ENCODE assay signal across 23 cellular contexts in the genomic region with DNA sequence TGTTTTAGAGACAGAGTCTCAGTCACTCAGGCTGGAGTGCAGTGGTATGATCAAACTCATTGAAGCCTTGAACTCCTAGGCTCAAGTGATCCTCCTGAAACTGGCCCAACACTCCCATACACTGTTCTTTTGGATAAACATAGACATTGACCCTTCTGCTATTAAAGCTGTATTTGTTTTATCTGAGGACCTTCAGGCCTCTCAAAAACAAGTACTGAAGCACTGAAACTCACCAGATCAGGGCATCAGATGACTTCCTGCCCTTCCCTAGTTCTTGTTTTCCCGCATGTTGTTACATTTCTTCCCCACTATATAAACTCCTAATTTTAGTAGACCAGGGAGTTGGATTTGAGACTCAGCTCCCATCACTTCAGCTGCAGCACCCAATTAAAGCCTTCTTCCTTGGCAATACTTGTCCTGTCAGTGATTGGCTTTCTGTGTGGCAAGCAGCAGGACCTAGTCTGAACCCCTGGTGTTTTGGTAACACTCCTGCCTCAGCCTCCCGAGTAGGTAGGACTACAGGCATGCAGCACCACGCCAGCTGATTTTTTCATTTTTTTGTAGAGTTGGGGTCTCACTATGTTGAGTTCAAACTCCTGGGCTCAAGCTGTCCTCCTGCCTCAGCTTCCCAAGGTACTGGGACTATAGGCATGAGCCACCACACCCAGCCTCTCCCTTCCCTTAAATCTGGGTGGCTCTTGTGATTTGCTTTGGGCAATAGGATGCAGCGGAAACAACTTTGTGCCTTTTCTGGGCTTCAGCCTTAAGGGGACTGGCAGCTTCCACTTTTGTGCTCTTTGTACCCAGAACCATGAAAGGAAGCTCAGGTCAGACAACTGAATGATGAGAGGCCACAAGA. TPM values are rescaled to one million over a fixed set of nuclear protein-coding genes. Genes with fewer than 3 reads are reported as not detected.
DNase-seq lines count a peak whose midpoint lies in the region; ATAC-seq, FAIRE-seq and TF ChIP-seq lines count a peak whose summit lies in the region.
"Had no signal": no experiment of that assay in that cellular context is flagged by ENCODE, and none has a peak within 500 bp of the region (broad histone marks: within the 10 kb centered on the region; RNA-seq: fewer than 3 reads in every experiment).

No MANE protein-coding gene starts in this region.

- intact Hi-C loops in lower lobe of right lung (cut with DNase I) (no loop called here), transverse colon (cut with DNase I; ENCODE audit: low total_unique reads) (no loop called here)

- H3K4me1 ChIP-seq in esophagus (ENCODE audit: control insufficient read depth in 2 of 2, insufficient read depth in 2 of 2, low read length in 1 of 2) (peaks cover 0 to 3% of the 10 kb centered on the region in 2 donors), lower lobe of right lung (peaks cover 38% of the 10 kb centered on the region), transverse colon (peaks cover 4 to 24% (median 12%) of the 10 kb centered on the region in 4 donors)

- H3K9me3 ChIP-seq in esophagus (ENCODE audit: control insufficient read depth in 2 of 2, insufficient read depth in 1 of 2, low read depth in 1 of 2, low read length in 1 of 2): no peaks in the 10 kb centered on the region
- no peaks in the 10 kb centered on the region for H3K9me3 ChIP-seq in lower lobe of right lung
- no peaks in the 10 kb centered on the region for H3K9me3 ChIP-seq in transverse colon
- H3K9me3 ChIP-seq: body of pancreas, ovary had no signal

- WGBS in esophagus, 2 donors: 68 to 83% methylated on average over 4 of the region's 4 CpGs
- 70 to 76% methylated on average over 2 to 4 of the region's 4 CpGs for whole genome bisulfite sequencing in transverse colon (ENCODE audit: low coverage in 1 of 2), 2 donors

- peak; percentile 48 to 69 for ATAC-seq in lower lobe of right lung
- ATAC-seq in stimulated activated naive CD8-positive, alpha-beta T cell treated with anti-CD3 and anti-CD28 coated beads, Interleukin-15, Interleukin-2, amounts not matched to agents 100 U/mL and 50 U/mL, for 24 hours: no peak
- ATAC-seq: body of pancreas; naive thymus-derived CD4-positive, alpha-beta T cell; stimulated activated memory B cell treated with anti-CD40 and anti-IgM and Interleukin-4, amounts not matched to agents 10 μg/mL and 1 μg/mL and 100 μg/mL, for 72 hours had no signal

- FAIRE-seq in urothelium cell line (lab: Jason Lieb, UNC): no peak
- FAIRE-seq: colon, GM18507 had no signal

- no peak overlapping the region for H3K4me3 ChIP-seq in esophagus (ENCODE audit: low read depth in 1 of 2, low read length in 2 of 2)
- no peak overlapping the region for H3K4me3 ChIP-seq in lower lobe of right lung
- no peak overlapping the region for H3K4me3 ChIP-seq in transverse colon
- H3K4me3 ChIP-seq: body of pancreas, ovary had no signal

- H3K27me3 ChIP-seq in esophagus (ENCODE audit: control insufficient read depth in 1 of 2, insufficient read depth in 2 of 2, low read length in 2 of 2): no peaks in the 10 kb centered on the region
- no peaks in the 10 kb centered on the region for H3K27me3 ChIP-seq in lower lobe of right lung (ENCODE audit: low read depth)
- H3K27me3 ChIP-seq in transverse colon: no peaks in the 10 kb centered on the region
- H3K27me3 ChIP-seq: body of pancreas, ovary had no signal

- TF ChIP-seq EP300 in transverse colon (IDR thresholded peaks at IDR 0.05; ENCODE audit: low read depth): no peak

- TF ChIP-seq CTCF in lower lobe of right lung (IDR thresholded peaks at IDR 0.05): no peak
- no peak for TF ChIP-seq CTCF in transverse colon (IDR thresholded peaks at IDR 0.05)

- peak; percentile 30 for DNase-seq in NCI-H2029 treated with DMSO at 0.1 percent for 48 hours (lab: John Stamatoyannopoulos, UW)
- no peak for DNase-seq in NCI-H2029 (lab: John Stamatoyannopoulos, UW)
- no peak for DNase-seq in lower lobe of right lung
- no peak for DNase-seq in transverse colon
- DNase-seq in NK-92 (lab: John Stamatoyannopoulos, UW; ENCODE audit: unreplicated experiment): no peak
- DNase-seq in stimulated activated naive CD8-positive, alpha-beta T cell treated with anti-CD3 and anti-CD28 coated beads, Interleukin-15, Interleukin-2, amounts not matched to agents 100 U/mL and 50 U/mL, for 24 hours: no peak
- DNase-seq in urothelium cell line (ENCODE audit: low spot score): no peak
- DNase-seq: 8988T; activated CD4-positive, alpha-beta T cell treated with anti-CD3 and anti-CD28 coated beads, Interleukin-2, amount 10 ng/mL, durations not matched to agents 24 days and 14 days; activated naive CD8-positive, alpha-beta T cell treated with anti-CD3 and anti-CD28 coated beads, Interleukin-2, amount 10 ng/mL, durations not matched to agents 7 days and 5 days; body of pancreas; mesendoderm; naive thymus-derived CD4-positive, alpha-beta T cell; NCI-H1436 treated with DMSO at 0.1 percent for 48 hours; NCI-H774; OCI-M1; SIG-M5; T-helper 1 cell had no signal

- in situ Hi-C loops in transverse colon (cut with MboI; ENCODE audit: low pct_ligation_motif_present in 1 of 4, low pct_unique_long_range_greater_than_20kb in 1 of 4, low sequenced_read_pairs in 3 of 4): no loop called here

- no peaks in the 10 kb centered on the region for H3K36me3 ChIP-seq in esophagus (ENCODE audit: control insufficient read depth in 2 of 2, insufficient read depth in 2 of 2, low read length in 1 of 2)
- no peaks in the 10 kb centered on the region for H3K36me3 ChIP-seq in lower lobe of right lung
- no peaks in the 10 kb centered on the region for H3K36me3 ChIP-seq in transverse colon
- H3K36me3 ChIP-seq: ovary had no signal

- H3K27ac ChIP-seq in esophagus (ENCODE audit: low read depth in 2 of 2, low read length in 1 of 2): peak overlapping the region; percentile 21 to 44
- H3K27ac ChIP-seq in lower lobe of right lung: peak overlapping the region; percentile 37
- peak overlapping the region; percentile 24 to 83 (median 59) for H3K27ac ChIP-seq in transverse colon
- H3K27ac ChIP-seq: body of pancreas had no signal

- TF ChIP-seq POLR2A in transverse colon (IDR thresholded peaks at IDR 0.05): no peak

RNA-seq across cellular contexts. Expression of a gene that starts 12.5 kb away (rescaled TPM):
- polyA plus RNA-seq in esophagus: 1 to 10 TPM; 1.9 to 3.5 TPM
- total RNA-seq in lower lobe of right lung: 12.5 TPM
- total RNA-seq in transverse colon: 10 to 100 TPM in 1 of 4 donors, 1 to 10 TPM in 3; 2.6 to 14.8 (median 6.4) TPM
